Comparison of ENCODE assay signal across 14 cellular contexts in the genomic region with DNA sequence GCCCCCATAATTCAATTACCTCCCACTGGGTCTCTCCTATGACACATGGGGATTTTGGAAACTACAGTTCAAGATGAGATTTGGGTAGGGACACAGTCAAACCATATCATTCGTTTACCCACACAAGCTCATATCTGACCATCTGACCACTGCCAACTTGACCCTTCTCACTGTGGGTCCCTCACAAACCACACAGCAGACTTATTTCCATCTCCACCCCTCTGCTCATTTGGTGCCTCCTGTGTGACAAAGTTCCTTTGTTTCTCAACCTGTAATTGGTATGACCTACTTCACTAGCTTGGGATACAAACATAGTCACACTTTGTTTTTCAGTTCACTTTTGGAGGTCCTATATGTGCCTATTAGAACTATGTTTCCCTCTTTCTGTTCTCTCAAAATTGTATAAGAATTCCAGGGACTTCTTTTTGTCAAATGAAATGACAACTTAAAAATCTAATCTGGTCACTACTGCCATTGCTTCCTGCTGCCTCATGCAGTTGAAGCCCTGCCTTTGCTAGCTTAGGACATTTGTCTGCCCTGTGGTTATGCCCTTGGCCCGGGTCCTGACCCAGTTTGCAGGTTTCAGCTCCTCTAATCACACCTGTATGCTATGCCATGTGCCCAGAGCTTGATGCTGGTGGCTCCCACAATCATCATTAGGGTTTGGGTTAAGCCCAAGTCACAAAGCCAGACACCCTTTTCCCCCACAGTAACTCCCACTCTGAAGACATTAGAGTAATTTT.
"Had no signal": no experiment of that assay in that cellular context is flagged by ENCODE, and none has a peak within 500 bp of the region (broad histone marks: within the 10 kb centered on the region; RNA-seq: fewer than 3 reads in every experiment).

No MANE protein-coding gene starts in this region.

- H3K36me3 ChIP-seq: esophagus muscularis mucosa, right lobe of liver, spleen, upper lobe of left lung, vagina had no signal

- DNase-seq: effector memory CD4-positive, alpha-beta T cell; immature natural killer cell; mammary epithelial cell; naive thymus-derived CD8-positive, alpha-beta T cell; spleen; stimulated activated CD4-positive, alpha-beta T cell treated with anti-CD3 and anti-CD28 coated beads, Interleukin-15, amount 100 ng/mL, for 24 hours; stimulated activated CD4-positive, alpha-beta T cell treated with anti-CD3 and anti-CD28 coated beads, Interleukin-1b, Interleukin-23, amount 100 ng/mL, for 48 hours; stimulated activated naive CD4-positive, alpha-beta T cell; upper lobe of left lung had no signal

- H3K4me3 Mint-ChIP-seq: immature natural killer cell; naive thymus-derived CD8-positive, alpha-beta T cell; neural crest cell had no signal

- H3K27me3 ChIP-seq: esophagus muscularis mucosa, right lobe of liver, spleen, upper lobe of left lung, vagina had no signal

- H3K4me1 Mint-ChIP-seq: immature natural killer cell, neural crest cell had no signal

- H3K4me1 ChIP-seq: spleen, upper lobe of left lung had no signal

- H3K4me3 ChIP-seq: esophagus muscularis mucosa, right lobe of liver, spleen, upper lobe of left lung, vagina had no signal

- ATAC-seq: naive thymus-derived CD8-positive, alpha-beta T cell had no signal

- H3K9me3 ChIP-seq: esophagus muscularis mucosa, right lobe of liver, upper lobe of left lung, vagina had no signal

- H3K27ac ChIP-seq: epithelial cell of prostate, right lobe of liver, spleen, upper lobe of left lung, vagina had no signal

- H3K27ac Mint-ChIP-seq: immature natural killer cell; naive thymus-derived CD8-positive, alpha-beta T cell had no signal

- H3K36me3 Mint-ChIP-seq: immature natural killer cell; naive thymus-derived CD8-positive, alpha-beta T cell had no signal
